16 cellular contexts compared by ENCODE assay signal in the genomic region with DNA sequence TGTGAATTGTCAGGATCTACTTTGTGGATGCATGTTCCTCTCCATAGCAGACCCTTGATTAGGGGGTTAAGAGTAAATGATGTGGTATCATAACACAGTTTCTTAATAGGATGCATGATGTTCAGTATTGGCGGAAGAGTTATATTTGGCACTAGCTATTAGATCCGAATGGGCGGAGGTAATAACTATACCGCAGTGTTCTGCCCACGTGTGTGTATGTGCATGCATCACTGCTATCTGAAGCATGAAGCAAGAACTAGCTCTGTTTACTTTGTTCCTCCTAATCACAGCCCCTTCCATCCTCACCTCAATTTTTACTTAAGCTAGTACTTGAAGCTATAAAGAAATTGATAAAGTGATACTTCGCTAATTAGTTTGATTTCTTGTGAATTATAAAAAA.
A peak's percentile ranks its signal among the peaks of the same experiment; 100 is the strongest.
DNase-seq lines count a peak whose midpoint lies in the region; ATAC-seq and TF ChIP-seq lines count a peak whose summit lies in the region.
"Had no signal": no experiment of that assay in that cellular context is flagged by ENCODE, and none has a peak within 500 bp of the region (broad histone marks: within the 10 kb centered on the region; RNA-seq: fewer than 3 reads in every experiment).

No MANE protein-coding gene starts in this region.

- ATAC-seq in GM21619 (IDR thresholded peaks at IDR 0.05; ENCODE audit: unreplicated experiment) (peak; percentile 53), HG03175 (IDR thresholded peaks at IDR 0.05; ENCODE audit: unreplicated experiment) (peak; percentile 89), GM23338 (no peak)
- ATAC-seq: GM12878, HCT116, HepG2 had no signal

- peak; percentile 5 for DNase-seq in NCI-H345 (lab: John Stamatoyannopoulos, UW)
- DNase-seq in NCI-H345 treated with DMSO at 0.1 percent for 48 hours (lab: John Stamatoyannopoulos, UW; ENCODE audit: unreplicated experiment): no peak
- DNase-seq in DMS79 (lab: John Stamatoyannopoulos, UW): peak; percentile 81
- DNase-seq in testis: no peak
- DNase-seq in GM23338 (ENCODE audit: low spot score): no peak
- DNase-seq: 8988T; AML-193; Caco-2; CD8-positive, alpha-beta memory T cell; DMS53 had no signal

- no peaks in the 10 kb centered on the region for H4K20me1 ChIP-seq in GM23338 (replicated peaks; ENCODE audit: insufficient read depth)
- H4K20me1 ChIP-seq: BLaER1 had no signal

- H3K9me2 ChIP-seq in GM23338 (ENCODE audit: insufficient read depth): no peaks in the 10 kb centered on the region

- H3K4me3 ChIP-seq in testis (no peak overlapping the region), GM23338 (no peak overlapping the region)
- H3K4me3 ChIP-seq: BLaER1, GM12878 had no signal

- H3K4me1 Mint-ChIP-seq in GM23338: peaks cover 27% of the 10 kb centered on the region

- H3K4me2 ChIP-seq in GM23338: no peak overlapping the region
- H3K4me2 ChIP-seq: BLaER1 had no signal

- H2AFZ ChIP-seq in GM23338: no peak overlapping the region

- H3K4me3 Mint-ChIP-seq in GM23338: no peak overlapping the region
- H3K4me3 Mint-ChIP-seq: CD8-positive, alpha-beta memory T cell had no signal

- 90 to 91% methylated on average over 6 of the region's 6 CpGs for whole genome bisulfite sequencing in testis, 2 donors

- H3K9me3 ChIP-seq in testis: no peaks in the 10 kb centered on the region
- H3K9me3 ChIP-seq: Caco-2 had no signal

- H3K27ac ChIP-seq in testis (no peak overlapping the region), GM23338 (ENCODE audit: low read depth) (no peak overlapping the region)
- H3K27ac ChIP-seq: BLaER1 had no signal

- TF ChIP-seq CTCF in testis (IDR thresholded peaks at IDR 0.05) (no peak), GM23338 (conservative IDR thresholded peaks at IDR 0.05; ENCODE audit: low read depth in 2 of 2) (no peak)

- H3K9me3 Mint-ChIP-seq in GM23338: peaks cover 4% of the 10 kb centered on the region; the same call in 1 of the 3 replicates
- H3K9me3 Mint-ChIP-seq: CD8-positive, alpha-beta memory T cell had no signal

- no peaks in the 10 kb centered on the region; the same call in 2 of the 3 replicates for H3K36me3 Mint-ChIP-seq in GM23338 (ENCODE audit: low read depth)

- no peak for TF ChIP-seq POLR2A in testis (IDR thresholded peaks at IDR 0.05)

- H3K27me3 ChIP-seq in testis: no peaks in the 10 kb centered on the region
- no peaks in the 10 kb centered on the region for H3K27me3 ChIP-seq in GM23338 (ENCODE audit: insufficient read depth)
- H3K27me3 ChIP-seq: BLaER1 had no signal

- H3K79me2 ChIP-seq in GM23338 (replicated peaks; ENCODE audit: insufficient read depth): peaks cover 54% of the 10 kb centered on the region

- H3K4me1 ChIP-seq in testis: no peaks in the 10 kb centered on the region
- H3K4me1 ChIP-seq in GM23338 (ENCODE audit: insufficient read depth): peaks cover 40% of the 10 kb centered on the region

- intact Hi-C loops in testis (cut with DNase I; ENCODE audit: low total_unique reads): no loop called here

- H3K36me3 ChIP-seq in testis (ENCODE audit: low read depth, missing control alignments) (no peaks in the 10 kb centered on the region), GM23338 (ENCODE audit: insufficient read depth) (no peaks in the 10 kb centered on the region)

- no peak overlapping the region for H3K27ac Mint-ChIP-seq in GM23338
- H3K27ac Mint-ChIP-seq: CD8-positive, alpha-beta memory T cell had no signal

- H3F3A ChIP-seq in GM23338 (replicated peaks; ENCODE audit: low read depth): no peaks in the 10 kb centered on the region

- no peaks in the 10 kb centered on the region for H3K27me3 Mint-ChIP-seq in GM23338 (ENCODE audit: insufficient read depth, low read depth, poor library complexity)
- H3K27me3 Mint-ChIP-seq: CD8-positive, alpha-beta memory T cell had no signal

TF ChIP-seq in GM23338, 12 proteins besides CTCF, POLR2A, EP300 and RAD21:
- TF ChIP-seq, protein P1, sequence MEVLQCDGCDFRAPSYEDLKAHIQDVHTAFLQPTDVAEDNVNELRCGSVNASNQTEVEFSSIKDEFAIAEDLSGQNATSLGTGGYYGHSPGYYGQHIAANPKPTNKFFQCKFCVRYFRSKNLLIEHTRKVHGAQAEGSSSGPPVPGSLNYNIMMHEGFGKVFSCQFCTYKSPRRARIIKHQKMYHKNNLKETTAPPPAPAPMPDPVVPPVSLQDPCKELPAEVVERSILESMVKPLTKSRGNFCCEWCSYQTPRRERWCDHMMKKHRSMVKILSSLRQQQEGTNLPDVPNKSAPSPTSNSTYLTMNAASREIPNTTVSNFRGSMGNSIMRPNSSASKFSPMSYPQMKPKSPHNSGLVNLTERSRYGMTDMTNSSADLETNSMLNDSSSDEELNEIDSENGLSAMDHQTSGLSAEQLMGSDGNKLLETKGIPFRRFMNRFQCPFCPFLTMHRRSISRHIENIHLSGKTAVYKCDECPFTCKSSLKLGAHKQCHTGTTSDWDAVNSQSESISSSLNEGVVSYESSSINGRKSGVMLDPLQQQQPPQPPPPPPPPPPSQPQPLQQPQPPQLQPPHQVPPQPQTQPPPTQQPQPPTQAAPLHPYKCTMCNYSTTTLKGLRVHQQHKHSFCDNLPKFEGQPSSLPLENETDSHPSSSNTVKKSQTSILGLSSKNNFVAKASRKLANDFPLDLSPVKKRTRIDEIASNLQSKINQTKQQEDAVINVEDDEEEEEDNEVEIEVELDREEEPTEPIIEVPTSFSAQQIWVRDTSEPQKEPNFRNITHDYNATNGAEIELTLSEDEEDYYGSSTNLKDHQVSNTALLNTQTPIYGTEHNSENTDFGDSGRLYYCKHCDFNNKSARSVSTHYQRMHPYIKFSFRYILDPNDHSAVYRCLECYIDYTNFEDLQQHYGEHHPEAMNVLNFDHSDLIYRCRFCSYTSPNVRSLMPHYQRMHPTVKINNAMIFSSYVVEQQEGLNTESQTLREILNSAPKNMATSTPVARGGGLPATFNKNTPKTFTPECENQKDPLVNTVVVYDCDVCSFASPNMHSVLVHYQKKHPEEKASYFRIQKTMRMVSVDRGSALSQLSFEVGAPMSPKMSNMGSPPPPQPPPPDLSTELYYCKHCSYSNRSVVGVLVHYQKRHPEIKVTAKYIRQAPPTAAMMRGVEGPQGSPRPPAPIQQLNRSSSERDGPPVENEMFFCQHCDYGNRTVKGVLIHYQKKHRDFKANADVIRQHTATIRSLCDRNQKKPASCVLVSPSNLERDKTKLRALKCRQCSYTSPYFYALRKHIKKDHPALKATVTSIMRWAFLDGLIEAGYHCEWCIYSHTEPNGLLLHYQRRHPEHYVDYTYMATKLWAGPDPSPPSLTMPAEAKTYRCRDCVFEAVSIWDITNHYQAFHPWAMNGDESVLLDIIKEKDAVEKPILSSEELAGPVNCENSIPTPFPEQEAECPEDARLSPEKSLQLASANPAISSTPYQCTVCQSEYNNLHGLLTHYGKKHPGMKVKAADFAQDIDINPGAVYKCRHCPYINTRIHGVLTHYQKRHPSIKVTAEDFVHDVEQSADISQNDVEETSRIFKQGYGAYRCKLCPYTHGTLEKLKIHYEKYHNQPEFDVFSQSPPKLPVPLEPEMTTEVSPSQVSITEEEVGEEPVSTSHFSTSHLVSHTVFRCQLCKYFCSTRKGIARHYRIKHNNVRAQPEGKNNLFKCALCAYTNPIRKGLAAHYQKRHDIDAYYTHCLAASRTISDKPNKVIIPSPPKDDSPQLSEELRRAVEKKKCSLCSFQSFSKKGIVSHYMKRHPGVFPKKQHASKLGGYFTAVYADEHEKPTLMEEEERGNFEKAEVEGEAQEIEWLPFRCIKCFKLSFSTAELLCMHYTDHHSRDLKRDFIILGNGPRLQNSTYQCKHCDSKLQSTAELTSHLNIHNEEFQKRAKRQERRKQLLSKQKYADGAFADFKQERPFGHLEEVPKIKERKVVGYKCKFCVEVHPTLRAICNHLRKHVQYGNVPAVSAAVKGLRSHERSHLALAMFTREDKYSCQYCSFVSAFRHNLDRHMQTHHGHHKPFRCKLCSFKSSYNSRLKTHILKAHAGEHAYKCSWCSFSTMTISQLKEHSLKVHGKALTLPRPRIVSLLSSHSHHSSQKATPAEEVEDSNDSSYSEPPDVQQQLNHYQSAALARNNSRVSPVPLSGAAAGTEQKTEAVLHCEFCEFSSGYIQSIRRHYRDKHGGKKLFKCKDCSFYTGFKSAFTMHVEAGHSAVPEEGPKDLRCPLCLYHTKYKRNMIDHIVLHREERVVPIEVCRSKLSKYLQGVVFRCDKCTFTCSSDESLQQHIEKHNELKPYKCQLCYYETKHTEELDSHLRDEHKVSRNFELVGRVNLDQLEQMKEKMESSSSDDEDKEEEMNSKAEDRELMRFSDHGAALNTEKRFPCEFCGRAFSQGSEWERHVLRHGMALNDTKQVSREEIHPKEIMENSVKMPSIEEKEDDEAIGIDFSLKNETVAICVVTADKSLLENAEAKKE (CRISPR knock-in tag; IDR thresholded peaks at IDR 0.05): no peak
- TF ChIP-seq NANOG (IDR thresholded peaks at IDR 0.05; ENCODE audit: borderline replicate concordance): no peak
- TF ChIP-seq EZH2phosphoT487 (IDR thresholded peaks at IDR 0.05; ENCODE audit: unreplicated experiment): no peak
- no peak for TF ChIP-seq ZNF331 (CRISPR knock-in tag; IDR thresholded peaks at IDR 0.05; ENCODE audit: low read depth)
- no peak for TF ChIP-seq CREB1 (CRISPR knock-in tag; IDR thresholded peaks at IDR 0.05; ENCODE audit: low read depth)
- TF ChIP-seq STAT1 (IDR thresholded peaks at IDR 0.05; ENCODE audit: unreplicated experiment): no peak
- TF ChIP-seq, protein P2, sequence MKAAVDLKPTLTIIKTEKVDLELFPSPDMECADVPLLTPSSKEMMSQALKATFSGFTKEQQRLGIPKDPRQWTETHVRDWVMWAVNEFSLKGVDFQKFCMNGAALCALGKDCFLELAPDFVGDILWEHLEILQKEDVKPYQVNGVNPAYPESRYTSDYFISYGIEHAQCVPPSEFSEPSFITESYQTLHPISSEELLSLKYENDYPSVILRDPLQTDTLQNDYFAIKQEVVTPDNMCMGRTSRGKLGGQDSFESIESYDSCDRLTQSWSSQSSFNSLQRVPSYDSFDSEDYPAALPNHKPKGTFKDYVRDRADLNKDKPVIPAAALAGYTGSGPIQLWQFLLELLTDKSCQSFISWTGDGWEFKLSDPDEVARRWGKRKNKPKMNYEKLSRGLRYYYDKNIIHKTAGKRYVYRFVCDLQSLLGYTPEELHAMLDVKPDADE (IDR thresholded peaks at IDR 0.05): no peak
- no peak for TF ChIP-seq POLR2AphosphoS5 (IDR thresholded peaks at IDR 0.05; ENCODE audit: low read depth)

Comparison
In these comparisons a context has a peak if more than half of its experiments do, and no peak if none do; other contexts are left out.
1. DNase-seq: peak in NCI-H345 (single experiment) and DMS79 (single experiment); none in NCI-H345 treated with DMSO at 0.1 percent for 48 hours (single experiment), testis (single experiment) and GM23338 (single experiment).